11 cellular contexts compared by ENCODE assay signal in genomic region chr3:31754575-31755278, GRCh38.
DNase-seq lines count a peak whose midpoint lies in the region; ATAC-seq and TF ChIP-seq lines count a peak whose summit lies in the region.
"Had no signal": no experiment of that assay in that cellular context is flagged by ENCODE, and none has a peak within 500 bp of the region (broad histone marks: within the 10 kb centered on the region; RNA-seq: fewer than 3 reads in every experiment).

No MANE protein-coding gene starts in this region.

- ATAC-seq in GM18868 (IDR thresholded peaks at IDR 0.05; ENCODE audit: unreplicated experiment): peak; percentile 95
- ATAC-seq in GM21423 (IDR thresholded peaks at IDR 0.05; ENCODE audit: unreplicated experiment): peak; percentile 80
- ATAC-seq in HG03108 (IDR thresholded peaks at IDR 0.05; ENCODE audit: unreplicated experiment): peak; percentile 88

- no peaks in the 10 kb centered on the region for H3K9me3 Mint-ChIP-seq in activated T-helper 2 cell treated with anti-CD3 and anti-CD28 coated beads, Interferon-gamma antibody, Interleukin-2, Interleukin-4, amounts not matched to agents 10 μg/mL and 5 μg/mL and 100 μg/mL, durations not matched to agents 14 hours and 24 hours and 36 hours
- H3K9me3 Mint-ChIP-seq in chondrocyte (ENCODE audit: low read depth): no peaks in the 10 kb centered on the region
- H3K9me3 Mint-ChIP-seq: immature natural killer cell had no signal

- peaks cover 54% of the 10 kb centered on the region for H3K4me1 Mint-ChIP-seq in activated T-helper 2 cell treated with anti-CD3 and anti-CD28 coated beads, Interferon-gamma antibody, Interleukin-2, Interleukin-4, amounts not matched to agents 10 μg/mL and 5 μg/mL and 100 μg/mL, durations not matched to agents 14 hours and 24 hours and 36 hours (ENCODE audit: low read depth)
- peaks cover 14% of the 10 kb centered on the region for H3K4me1 Mint-ChIP-seq in chondrocyte (ENCODE audit: low read depth)

- no peak overlapping the region for H3K4me3 Mint-ChIP-seq in activated T-helper 2 cell treated with anti-CD3 and anti-CD28 coated beads, Interferon-gamma antibody, Interleukin-2, Interleukin-4, amounts not matched to agents 10 μg/mL and 5 μg/mL and 100 μg/mL, durations not matched to agents 14 hours and 24 hours and 36 hours (ENCODE audit: low read depth)
- no peak overlapping the region for H3K4me3 Mint-ChIP-seq in chondrocyte (ENCODE audit: unreplicated experiment)
- H3K4me3 Mint-ChIP-seq: immature natural killer cell had no signal

- intact Hi-C loops in activated T-helper 2 cell treated with anti-CD3 and anti-CD28 coated beads, Interferon-gamma antibody, Interleukin-2, Interleukin-4, amounts not matched to agents 10 μg/mL and 5 μg/mL and 100 μg/mL, durations not matched to agents 14 hours and 24 hours and 36 hours (cut with micrococcal nuclease): loop anchor here (1.0 to 10.0 kb wide), 12 partner anchors 9 to 1137 kb away; no protein-coding TSS in a partner anchor

- H3K27me3 Mint-ChIP-seq in activated T-helper 2 cell treated with anti-CD3 and anti-CD28 coated beads, Interferon-gamma antibody, Interleukin-2, Interleukin-4, amounts not matched to agents 10 μg/mL and 5 μg/mL and 100 μg/mL, durations not matched to agents 14 hours and 24 hours and 36 hours (ENCODE audit: low read depth): no peaks in the 10 kb centered on the region
- no peaks in the 10 kb centered on the region for H3K27me3 Mint-ChIP-seq in chondrocyte (ENCODE audit: low read depth)

- peak; percentile 16 for DNase-seq in activated T-helper 2 cell treated with anti-CD3 and anti-CD28 coated beads, Interferon-gamma antibody, Interleukin-2, Interleukin-4, amounts not matched to agents 10 μg/mL and 5 μg/mL and 100 μg/mL, durations not matched to agents 14 hours and 24 hours and 36 hours (ENCODE audit: low spot score)
- no peak for DNase-seq in putamen (ENCODE audit: low spot score)
- no peak for DNase-seq in DMS79 treated with DMSO at 0.1 percent for 48 hours (lab: John Stamatoyannopoulos, UW)
- DNase-seq in chondrocyte (ENCODE audit: low spot score): no peak
- DNase-seq: activated naive CD8-positive, alpha-beta T cell treated with anti-CD3 and anti-CD28 coated beads, Interleukin-2, amount 10 ng/mL, durations not matched to agents 7 days and 5 days; immature natural killer cell; NCI-H524; posterior cingulate gyrus had no signal

- peak overlapping the region; percentile 98 for H3K27ac Mint-ChIP-seq in activated T-helper 2 cell treated with anti-CD3 and anti-CD28 coated beads, Interferon-gamma antibody, Interleukin-2, Interleukin-4, amounts not matched to agents 10 μg/mL and 5 μg/mL and 100 μg/mL, durations not matched to agents 14 hours and 24 hours and 36 hours
- H3K27ac Mint-ChIP-seq in chondrocyte (ENCODE audit: unreplicated experiment): no peak overlapping the region

- no peak for TF ChIP-seq CTCF in chondrocyte (IDR thresholded peaks at IDR 0.05)

- H3K36me3 Mint-ChIP-seq in activated T-helper 2 cell treated with anti-CD3 and anti-CD28 coated beads, Interferon-gamma antibody, Interleukin-2, Interleukin-4, amounts not matched to agents 10 μg/mL and 5 μg/mL and 100 μg/mL, durations not matched to agents 14 hours and 24 hours and 36 hours (ENCODE audit: low read depth): peaks cover 2% of the 10 kb centered on the region
- no peaks in the 10 kb centered on the region for H3K36me3 Mint-ChIP-seq in chondrocyte (ENCODE audit: low read depth)
- H3K36me3 Mint-ChIP-seq: immature natural killer cell had no signal
